Comparison of ENCODE assay signal across 30 cellular contexts in genomic region chr17:28740406-28741357, GRCh38. TPM values are rescaled to one million over a fixed set of nuclear protein-coding genes. Genes with fewer than 3 reads are reported as not detected.
DNase-seq lines count a peak whose midpoint lies in the region; ATAC-seq, FAIRE-seq and TF ChIP-seq lines count a peak whose summit lies in the region.
"Had no signal": no experiment of that assay in that cellular context is flagged by ENCODE, and none has a peak within 500 bp of the region (broad histone marks: within the 10 kb centered on the region; RNA-seq: fewer than 3 reads in every experiment).

No MANE protein-coding gene starts in this region.

- H3K23ac ChIP-seq in H1 (ENCODE audit: insufficient read length), result no peak overlapping the region

- H4K8ac ChIP-seq in H1 (ENCODE audit: extremely low read depth, insufficient read depth, low read length), result peak overlapping the region; percentile 53; the same call in 1 of the 2 replicates

- no peak overlapping the region for H3K4me3 Mint-ChIP-seq in activated naive CD8-positive, alpha-beta T cell treated with anti-CD3 and anti-CD28 coated beads for 36 hours
- no peak overlapping the region for H3K4me3 Mint-ChIP-seq in activated naive CD8-positive, alpha-beta T cell treated with anti-CD3 and anti-CD28 coated beads, Interleukin-2, amount 50 U/mL, for 24 hours
- H3K4me3 Mint-ChIP-seq: activated CD4-positive, alpha-beta T cell treated with anti-CD3 and anti-CD28 coated beads, Interleukin-2, amount 10 ng/mL, durations not matched to agents 24 days and 14 days; activated T-cell treated with anti-CD3 and anti-CD28 coated beads, Interleukin-2, amount 50 U/mL, for 24 hours; endodermal cell; GM23338; HFFc6 had no signal

- no TSS peak for BruUV-seq in mammary epithelial cell (replicated peaks; lab: Mats Ljungman, UMichigan)

- H3K9me3 ChIP-seq in OCI-LY3 (ENCODE audit: insufficient read depth, low read length), result no peaks in the 10 kb centered on the region
- no peaks in the 10 kb centered on the region for H3K9me3 ChIP-seq in H1 (ENCODE audit: insufficient read depth in 2 of 2, low read depth in 1 of 2, low read length in 1 of 2)
- no peaks in the 10 kb centered on the region for H3K9me3 ChIP-seq in spleen
- peaks cover 23% of the 10 kb centered on the region for H3K9me3 ChIP-seq in mammary epithelial cell (replicated peaks; ENCODE audit: insufficient read depth, low read length)
- H3K9me3 ChIP-seq: left ventricle myocardium inferior, SJCRH30, testis, uterus had no signal

- H3K4me1 Mint-ChIP-seq in activated naive CD8-positive, alpha-beta T cell treated with anti-CD3 and anti-CD28 coated beads for 36 hours, result peaks cover 33% of the 10 kb centered on the region
- H3K4me1 Mint-ChIP-seq in activated naive CD8-positive, alpha-beta T cell treated with anti-CD3 and anti-CD28 coated beads, Interleukin-2, amount 50 U/mL, for 24 hours, result peaks cover 56% of the 10 kb centered on the region

- no peak overlapping the region for H3K14ac ChIP-seq in H1 (ENCODE audit: insufficient read length)

- TF ChIP-seq EP300 in H1 (IDR thresholded peaks at IDR 0.05; ENCODE audit: borderline replicate concordance in 1 of 2, low read depth in 2 of 2, low read length in 2 of 2), result no peak

- H4K20me1 ChIP-seq in OCI-LY3 (ENCODE audit: insufficient read depth, low read length), result peaks cover 11% of the 10 kb centered on the region
- peaks cover 0 to 4% of the 10 kb centered on the region in 2 experiments for H4K20me1 ChIP-seq in H1 (replicated peaks in 1 of 2; ENCODE audit: control insufficient read depth in 1 of 2, insufficient read depth in 2 of 2, low read length in 2 of 2)
- no peaks in the 10 kb centered on the region for H4K20me1 ChIP-seq in mammary epithelial cell (ENCODE audit: insufficient read depth, low read length)

- no peak overlapping the region for H2BK120ac ChIP-seq in H1 (replicated peaks; ENCODE audit: low read depth, low read length)

- H4K5ac ChIP-seq in H1 (ENCODE audit: insufficient read length, low read depth, low read length), result no peak overlapping the region

- in situ Hi-C loops in mammary epithelial cell (cut with MboI; ENCODE audit: low sequenced_read_pairs in 2 of 2), result loop anchor here in 1 of 2 donors (25.0 kb wide), 1 partner anchor 372 kb away; no protein-coding TSS in a partner anchor

- peaks cover 4% of the 10 kb centered on the region for H3K9me3 Mint-ChIP-seq in activated naive CD8-positive, alpha-beta T cell treated with anti-CD3 and anti-CD28 coated beads for 36 hours
- peaks cover 3% of the 10 kb centered on the region for H3K9me3 Mint-ChIP-seq in activated naive CD8-positive, alpha-beta T cell treated with anti-CD3 and anti-CD28 coated beads, Interleukin-2, amount 50 U/mL, for 24 hours
- H3K9me3 Mint-ChIP-seq: activated CD4-positive, alpha-beta T cell treated with anti-CD3 and anti-CD28 coated beads, Interleukin-2, amount 10 ng/mL, durations not matched to agents 24 days and 14 days; endodermal cell; GM23338; naive thymus-derived CD8-positive, alpha-beta T cell had no signal

- no peak overlapping the region for H4K91ac ChIP-seq in H1 (replicated peaks; ENCODE audit: insufficient read length, low read length)

- H3K79me2 ChIP-seq in OCI-LY3 (ENCODE audit: low read length) (peaks cover 44% of the 10 kb centered on the region), H1 (ENCODE audit: control insufficient read depth in 1 of 2, insufficient read depth in 2 of 2, low read length in 2 of 2) (peaks cover 10 to 14% of the 10 kb centered on the region in 2 experiments), mammary epithelial cell (ENCODE audit: insufficient read depth, low read length) (peaks cover 18% of the 10 kb centered on the region)

- H3K36me3 Mint-ChIP-seq in activated naive CD8-positive, alpha-beta T cell treated with anti-CD3 and anti-CD28 coated beads for 36 hours, result peaks cover 67% of the 10 kb centered on the region
- H3K36me3 Mint-ChIP-seq in activated naive CD8-positive, alpha-beta T cell treated with anti-CD3 and anti-CD28 coated beads, Interleukin-2, amount 50 U/mL, for 24 hours (ENCODE audit: low read depth), result peaks cover 24% of the 10 kb centered on the region

- TF ChIP-seq RAD21 in H1 (IDR thresholded peaks at IDR 0.05 in 1 of 2, conservative IDR thresholded peaks at IDR 0.05 in 1 of 2; ENCODE audit: low read depth in 2 of 2, low read length in 2 of 2), result no peak

- no peak overlapping the region for H3K18ac ChIP-seq in H1 (ENCODE audit: extremely low read depth, low read length)

- peaks cover 40% of the 10 kb centered on the region for H3K36me3 ChIP-seq in OCI-LY3 (replicated peaks; ENCODE audit: low read depth, low read length)
- peaks cover 6 to 12% (median 7%) of the 10 kb centered on the region in 4 experiments; a peak in 5 of 8 replicates for H3K36me3 ChIP-seq in H1 (ENCODE audit: control insufficient read depth in 2 of 4, insufficient read depth in 4 of 4, low read length in 3 of 4)
- peaks cover 0 to 9% (median 0%) of the 10 kb centered on the region in 6 donors for H3K36me3 ChIP-seq in spleen
- H3K36me3 ChIP-seq in mammary epithelial cell (ENCODE audit: insufficient read depth, low read length), result no peaks in the 10 kb centered on the region
- H3K36me3 ChIP-seq: left ventricle myocardium inferior, uterus had no signal

- intact Hi-C loops in spleen (cut with DNase I; ENCODE audit: low total_unique reads), result no loop called here
- intact Hi-C loops in mammary epithelial cell (cut with micrococcal nuclease), result no loop called here

- H3K4me3 ChIP-seq in OCI-LY3 (ENCODE audit: low read length) (peak overlapping the region; percentile 12; the same call in 1 of the 2 replicates), H1 (ENCODE audit: extremely low read depth in 1 of 4, insufficient read depth in 2 of 4, low read depth in 3 of 4, low read length in 4 of 4) (no peak overlapping the region), spleen (peak overlapping the region in 1 of 8 donors; percentile 7), mammary epithelial cell (replicated peaks in 1 of 3; ENCODE audit: insufficient read depth in 1 of 3, low read depth in 2 of 3, low read length in 3 of 3) (no peak overlapping the region)
- H3K4me3 ChIP-seq: GM23338, left ventricle myocardium inferior, SJCRH30, testis, uterus had no signal

- H2BK15ac ChIP-seq in H1 (ENCODE audit: low read length), result peak overlapping the region; percentile 88; the same call in 1 of the 2 replicates

- H3K27ac Mint-ChIP-seq in activated naive CD8-positive, alpha-beta T cell treated with anti-CD3 and anti-CD28 coated beads for 36 hours, result peak overlapping the region; percentile 54
- no peak overlapping the region for H3K27ac Mint-ChIP-seq in activated naive CD8-positive, alpha-beta T cell treated with anti-CD3 and anti-CD28 coated beads, Interleukin-2, amount 50 U/mL, for 24 hours
- H3K27ac Mint-ChIP-seq: endodermal cell, GM23338, HFFc6 had no signal

- no peak for FAIRE-seq in H1 (lab: Jason Lieb, UNC)
- FAIRE-seq: RCC 7860 had no signal

- dilution Hi-C loops in mammary epithelial cell (cut with HindIII; ENCODE audit: low sequenced_read_pairs), result no loop called here

- TF ChIP-seq POLR2A in H1 (IDR thresholded peaks at IDR 0.05; ENCODE audit: control extremely low read depth in 1 of 2, low read depth in 2 of 2, low read length in 2 of 2), result no peak
- no peak for TF ChIP-seq POLR2A in spleen (IDR thresholded peaks at IDR 0.05)

- CTCF ChIA-PET in H1 (lab: Charles Lee; ENCODE audit: partially characterized antibody) (interaction anchor here (0.8 to 5.6 kb wide), 5 partner anchors 10 to 108 kb away, joined by 3 to 70 read pairs (median 9); partner anchors contain the start of genes NEK8 and TLCD1), mammary epithelial cell (lab: Charles Lee; ENCODE audit: low non-redundant PET) (no interaction called here)

- POLR2A ChIA-PET in H1 (lab: Charles Lee; ENCODE audit: partially characterized antibody), result interaction anchor here (0.7 to 15.3 kb wide), 6 partner anchors 14 to 196 kb away, joined by 3 to 813 read pairs (median 3); partner anchors contain the start of genes FLOT2, NEK8, RPL23A and TLCD1

- H3K23me2 ChIP-seq in H1 (ENCODE audit: low read depth, low read length), result peaks cover 15% of the 10 kb centered on the region; the same call in 1 of the 2 replicates

- no peak overlapping the region for H3K56ac ChIP-seq in H1 (replicated peaks; ENCODE audit: insufficient read length, low read depth, low read length)

- peak overlapping the region; percentile 94 for H3K27ac ChIP-seq in OCI-LY3 (ENCODE audit: low read length)
- no peak overlapping the region for H3K27ac ChIP-seq in H1 (ENCODE audit: low read depth, low read length)
- H3K27ac ChIP-seq in spleen, result peak overlapping the region in 6 of 8 donors; percentile 20 to 96 (median 94)
- H3K27ac ChIP-seq in mammary epithelial cell (ENCODE audit: insufficient read depth, low read depth, low read length), result no peak overlapping the region
- H3K27ac ChIP-seq: left ventricle myocardium inferior, SJCRH30, testis, uterus had no signal

- H3K9ac ChIP-seq in OCI-LY3 (ENCODE audit: low read length), result peak overlapping the region; percentile 99
- H3K9ac ChIP-seq in H1 (replicated peaks in 1 of 4; ENCODE audit: extremely low read depth in 1 of 4, low read depth in 3 of 4, low read length in 3 of 4), result no peak overlapping the region
- no peak overlapping the region for H3K9ac ChIP-seq in mammary epithelial cell (ENCODE audit: insufficient read depth, low read length)

- H3K27me3 ChIP-seq in OCI-LY3 (ENCODE audit: low read depth, low read length), result no peaks in the 10 kb centered on the region
- H3K27me3 ChIP-seq in H1 (replicated peaks in 1 of 4; ENCODE audit: control insufficient read depth in 3 of 4, extremely low read depth in 1 of 4, insufficient read depth in 3 of 4, low read length in 3 of 4), result no peaks in the 10 kb centered on the region
- peaks cover 0 to 14% (median 0%) of the 10 kb centered on the region in 7 donors for H3K27me3 ChIP-seq in spleen (replicated peaks in 1 of 7)
- H3K27me3 ChIP-seq in mammary epithelial cell (ENCODE audit: insufficient read depth, low read length), result no peaks in the 10 kb centered on the region
- H3K27me3 ChIP-seq: SJCRH30, testis, uterus had no signal

- H3K27me3 Mint-ChIP-seq in activated naive CD8-positive, alpha-beta T cell treated with anti-CD3 and anti-CD28 coated beads for 36 hours, result no peaks in the 10 kb centered on the region
- H3K27me3 Mint-ChIP-seq in activated naive CD8-positive, alpha-beta T cell treated with anti-CD3 and anti-CD28 coated beads, Interleukin-2, amount 50 U/mL, for 24 hours, result no peaks in the 10 kb centered on the region
- H3K27me3 Mint-ChIP-seq: activated CD4-positive, alpha-beta T cell treated with anti-CD3 and anti-CD28 coated beads, Interleukin-2, amount 10 ng/mL, durations not matched to agents 24 days and 14 days; activated T-cell treated with anti-CD3 and anti-CD28 coated beads, Interleukin-2, amount 50 U/mL, for 24 hours; naive thymus-derived CD8-positive, alpha-beta T cell had no signal

- no peak overlapping the region for H2BK20ac ChIP-seq in H1 (ENCODE audit: low read length)

- DNase-seq in activated naive CD8-positive, alpha-beta T cell treated with anti-CD3 and anti-CD28 coated beads for 36 hours, result no peak
- no peak for DNase-seq in activated naive CD8-positive, alpha-beta T cell treated with anti-CD3 and anti-CD28 coated beads, Interleukin-2, amount 50 U/mL, for 24 hours
- no peak for DNase-seq in H1 (ENCODE audit: low read depth in 1 of 2, low spot score in 2 of 2)
- DNase-seq in spleen, result peak; percentile 69
- DNase-seq in DMS153 treated with DMSO at 0.1 percent for 48 hours (lab: John Stamatoyannopoulos, UW; ENCODE audit: unreplicated experiment), result no peak
- no peak for DNase-seq in mammary epithelial cell
- DNase-seq: 8988T; activated T-cell treated with anti-CD3 and anti-CD28 coated beads, Interleukin-2, amount 50 U/mL, for 24 hours; caudate nucleus; DND-41; endodermal cell; HFFc6; left ventricle myocardium inferior; NCI-H1417; NCI-H2081; NCI-H226; NCI-H69; stimulated activated CD4-positive, alpha-beta T cell treated with anti-CD3 and anti-CD28 coated beads, Interleukin-15, amount 100 ng/mL, for 24 hours; stimulated activated naive CD4-positive, alpha-beta T cell; T1000; testis; uterus had no signal

- no peak for TF ChIP-seq CTCF in OCI-LY3 (IDR thresholded peaks at IDR 0.05; ENCODE audit: low read depth, low read length)
- TF ChIP-seq CTCF in H1 (IDR thresholded peaks at IDR 0.05; ENCODE audit: control extremely low read depth in 1 of 3, insufficient read depth in 1 of 3, low read depth in 1 of 3, low read length in 3 of 3), result no peak
- no peak for TF ChIP-seq CTCF in spleen (IDR thresholded peaks at IDR 0.05 in 8 of 11, conservative IDR thresholded peaks at IDR 0.05 in 3 of 11)
- no peak for TF ChIP-seq CTCF in mammary epithelial cell (conservative IDR thresholded peaks at IDR 0.05 in 1 of 2, IDR thresholded peaks at IDR 0.05 in 1 of 2; ENCODE audit: extremely low read depth in 1 of 2, insufficient read depth in 1 of 2, low read depth in 1 of 2, low read length in 2 of 2)

- H2AFZ ChIP-seq in OCI-LY3 (ENCODE audit: low read depth, low read length) (no peak overlapping the region), H1 (ENCODE audit: low read length) (no peak overlapping the region), mammary epithelial cell (ENCODE audit: low read depth, low read length) (no peak overlapping the region)
- H2AFZ ChIP-seq: GM23338 had no signal

- WGBS in H1 (ENCODE audit: extremely low coverage in 1 of 2, insufficient coverage in 1 of 2, insufficient read length in 1 of 2, insufficient replicate concordance in 2 of 2, low coverage in 1 of 2, low lambda C conversion rate in 2 of 2, missing lambda C conversion rate in 1 of 2), 2 experiments, result 92% methylated on average over 10 of the region's 10 CpGs; no CpG with 5 or more reads in 1 of the 2 experiments
- 47 to 79% (median 72%) methylated on average over 10 of the region's 10 CpGs for WGBS in spleen, 5 donors
- 69% methylated on average over 9 of the region's 10 CpGs for WGBS in mammary epithelial cell (ENCODE audit: low coverage, missing lambda C conversion rate)

- H3K4me2 ChIP-seq in OCI-LY3 (ENCODE audit: low read length), result peak overlapping the region; percentile 95
- no peak overlapping the region for H3K4me2 ChIP-seq in H1 (ENCODE audit: insufficient read depth in 1 of 2, low read depth in 2 of 2, low read length in 2 of 2)
- H3K4me2 ChIP-seq in mammary epithelial cell (ENCODE audit: insufficient read depth, low read depth, low read length), result no peak overlapping the region
- H3K4me2 ChIP-seq: GM23338 had no signal

- H3K79me1 ChIP-seq in H1 (ENCODE audit: low read depth, low read length), result 0 out of 2 replicates have a peak, but pooled peaks cover 2% of the 10 kb centered on the region

- no peak for ATAC-seq in activated naive CD8-positive, alpha-beta T cell treated with anti-CD3 and anti-CD28 coated beads, Interleukin-2, amount 50 U/mL, for 24 hours
- no peak for ATAC-seq in GM19351 (IDR thresholded peaks at IDR 0.05; ENCODE audit: unreplicated experiment)
- ATAC-seq: esophagus mucosa; GM23338; naive thymus-derived CD8-positive, alpha-beta T cell had no signal

- no peak overlapping the region for H3K4ac ChIP-seq in H1 (replicated peaks; ENCODE audit: insufficient read length, low read depth, low read length)

- H3K4me1 ChIP-seq in OCI-LY3 (ENCODE audit: low read length) (peaks cover 65% of the 10 kb centered on the region), H1 (replicated peaks in 1 of 4; ENCODE audit: control insufficient read depth in 3 of 4, insufficient read depth in 4 of 4, low read length in 3 of 4) (peaks cover 0 to 5% (median 3%) of the 10 kb centered on the region in 4 experiments; a peak in 5 of 7 replicates), spleen (peaks cover 10 to 85% (median 71%) of the 10 kb centered on the region in 6 donors), mammary epithelial cell (ENCODE audit: insufficient read depth, low read length) (peaks cover 5% of the 10 kb centered on the region)

- peak overlapping the region; percentile 75; the same call in 1 of the 2 replicates for H2BK12ac ChIP-seq in H1 (ENCODE audit: low read depth, low read length)

- peak overlapping the region; percentile 52; the same call in 1 of the 2 replicates for H2BK5ac ChIP-seq in H1 (ENCODE audit: low read depth, low read length)

- no peak overlapping the region for H2AK5ac ChIP-seq in H1 (ENCODE audit: low read depth, low read length)

RNA-seq across cellular contexts. Expression of gene TRAF4, which starts 3.1 kb away (rescaled TPM):
- 100 to 1,000 TPM; 219 to 221 TPM for total RNA-seq in activated naive CD8-positive, alpha-beta T cell treated with anti-CD3 and anti-CD28 coated beads for 36 hours
- 167 TPM in 2 replicates for total RNA-seq in H1 (2021; fragmentation: NEBNext Ultra II Directional; extraction: Animal tissue kit (Norgen Biotek cat#: 25700))
- polyA plus RNA-seq in H1 (2011; rRNA removed) (170 and 282 TPM in 2 replicates), spleen (10 to 100 TPM; 24.8 to 38.1 (median 35.6) TPM), mammary epithelial cell (85.3 TPM)
- 199 TPM for polyA plus RNA-seq in H1 (2011; cell fraction: cytosol; rRNA removed)
- 535 TPM for polyA plus RNA-seq in H1 (2011; cell fraction: nucleus; rRNA removed)
- polyA plus RNA-seq in H1 (2012, experiment 1 of 2), result 73.4 to 130 TPM (median 126 TPM) in 4 replicates
- 133 TPM for polyA plus RNA-seq in H1 (2012, experiment 2 of 2)
- polyA plus RNA-seq in H1 (2013, experiment 1 of 2), result 141 TPM
- 132 TPM for polyA plus RNA-seq in H1 (2013, experiment 2 of 2)
- 127 and 172 TPM in 2 replicates for polyA minus RNA-seq in H1 (2011; rRNA and poly(A)+ RNA removed)
- polyA minus RNA-seq in H1 (2011; cell fraction: cytosol; rRNA and poly(A)+ RNA removed), result 127 TPM
- 288 TPM for polyA minus RNA-seq in H1 (2011; cell fraction: nucleus; rRNA and poly(A)+ RNA removed)
- total RNA-seq in spleen (10 to 100 TPM; 19.8 to 75.5 (median 32.7) TPM), mammary epithelial cell (100 to 1,000 TPM in 1 of 2 donors, 10 to 100 TPM in 1; 50.5 to 147 TPM)
- polyA minus RNA-seq in mammary epithelial cell, result 133 TPM

RNA-seq across cellular contexts. Expression of gene NEK8, which starts 12.1 kb away (rescaled TPM):
- total RNA-seq in activated naive CD8-positive, alpha-beta T cell treated with anti-CD3 and anti-CD28 coated beads for 36 hours, result 1 to 10 TPM; 4.8 to 5.6 TPM
- total RNA-seq in H1 (2021; fragmentation: NEBNext Ultra II Directional; extraction: Animal tissue kit (Norgen Biotek cat#: 25700)), result 14.9 and 16.8 TPM in 2 replicates
- polyA plus RNA-seq in H1 (2011; rRNA removed) (23.3 and 23.4 TPM in 2 replicates), spleen (10 to 100 TPM in 1 of 3 donors, 1 to 10 TPM in 2; 7.3 to 14.3 (median 7.7) TPM), mammary epithelial cell (4.6 TPM)
- polyA plus RNA-seq in H1 (2011; cell fraction: cytosol; rRNA removed), result 30.0 TPM
- 57.5 TPM for polyA plus RNA-seq in H1 (2011; cell fraction: nucleus; rRNA removed)
- polyA plus RNA-seq in H1 (2012, experiment 1 of 2), result 19.9 to 22.9 TPM (median 20.6 TPM) in 4 replicates
- 12.2 TPM for polyA plus RNA-seq in H1 (2012, experiment 2 of 2)
- polyA plus RNA-seq in H1 (2013, experiment 1 of 2), result 12.7 TPM
- polyA plus RNA-seq in H1 (2013, experiment 2 of 2), result 10.6 TPM
- polyA minus RNA-seq in H1 (2011; rRNA and poly(A)+ RNA removed), result 57.7 and 64.5 TPM in 2 replicates
- 11.2 TPM for polyA minus RNA-seq in H1 (2011; cell fraction: cytosol; rRNA and poly(A)+ RNA removed)
- polyA minus RNA-seq in H1 (2011; cell fraction: nucleus; rRNA and poly(A)+ RNA removed), result 46.1 TPM
- total RNA-seq in spleen (10 to 100 TPM in 6 of 7 donors, 1 to 10 TPM in 1; 8.9 to 17.6 (median 12.8) TPM), mammary epithelial cell (1 to 10 TPM; 5.5 to 7.0 TPM)
- 2.6 TPM for polyA minus RNA-seq in mammary epithelial cell

RNA-seq across cellular contexts. Expression of gene TLCD1, which starts 14.6 kb away (rescaled TPM):
- 10 to 100 TPM; 15.5 to 17.8 TPM for total RNA-seq in activated naive CD8-positive, alpha-beta T cell treated with anti-CD3 and anti-CD28 coated beads for 36 hours
- total RNA-seq in H1 (2021; fragmentation: NEBNext Ultra II Directional; extraction: Animal tissue kit (Norgen Biotek cat#: 25700)), result 40.7 and 45.3 TPM in 2 replicates
- polyA plus RNA-seq in H1 (2011; rRNA removed) (101 and 128 TPM in 2 replicates), spleen (1 to 10 TPM; 2.3 to 3.5 (median 2.4) TPM), mammary epithelial cell (19.8 TPM)
- 68.5 TPM for polyA plus RNA-seq in H1 (2011; cell fraction: cytosol; rRNA removed)
- 49.5 TPM for polyA plus RNA-seq in H1 (2011; cell fraction: nucleus; rRNA removed)
- 52.1 to 60.3 TPM (median 56.3 TPM) in 4 replicates for polyA plus RNA-seq in H1 (2012, experiment 1 of 2)
- polyA plus RNA-seq in H1 (2012, experiment 2 of 2), result 75.5 TPM
- polyA plus RNA-seq in H1 (2013, experiment 1 of 2), result 78.2 TPM
- polyA plus RNA-seq in H1 (2013, experiment 2 of 2), result 86.3 TPM
- 56.0 and 64.2 TPM in 2 replicates for polyA minus RNA-seq in H1 (2011; rRNA and poly(A)+ RNA removed)
- polyA minus RNA-seq in H1 (2011; cell fraction: cytosol; rRNA and poly(A)+ RNA removed), result 19.7 TPM
- polyA minus RNA-seq in H1 (2011; cell fraction: nucleus; rRNA and poly(A)+ RNA removed), result 40.5 TPM
- total RNA-seq in spleen (1 to 10 TPM in 5 of 7 donors, under 1 TPM in 1, not detected in 1; 0.97 to 2.6 (median 2.0) TPM), mammary epithelial cell (10 to 100 TPM in 1 of 2 donors, 1 to 10 TPM in 1; 4.7 to 16.7 TPM)
- 10.1 TPM for polyA minus RNA-seq in mammary epithelial cell

RNA-seq across cellular contexts. Expression of gene RPL23A, which starts 20.9 kb away (rescaled TPM):
- total RNA-seq in activated naive CD8-positive, alpha-beta T cell treated with anti-CD3 and anti-CD28 coated beads for 36 hours, result 1,000 to 10,000 TPM; 2,447 to 2,533 TPM
- 2,145 and 2,163 TPM in 2 replicates for total RNA-seq in H1 (2021; fragmentation: NEBNext Ultra II Directional; extraction: Animal tissue kit (Norgen Biotek cat#: 25700))
- 884 and 1,227 TPM in 2 replicates for polyA plus RNA-seq in H1 (2011; rRNA removed)
- 1,258 TPM for polyA plus RNA-seq in H1 (2011; cell fraction: cytosol; rRNA removed)
- 306 TPM for polyA plus RNA-seq in H1 (2011; cell fraction: nucleus; rRNA removed)
- 2,135 to 2,354 TPM (median 2,206 TPM) in 4 replicates for polyA plus RNA-seq in H1 (2012, experiment 1 of 2)
- 1,447 TPM for polyA plus RNA-seq in H1 (2012, experiment 2 of 2)
- polyA plus RNA-seq in H1 (2013, experiment 1 of 2), result 3,898 TPM
- 3,934 TPM for polyA plus RNA-seq in H1 (2013, experiment 2 of 2)
- polyA minus RNA-seq in H1 (2011; rRNA and poly(A)+ RNA removed), result 698 and 961 TPM in 2 replicates
- 469 TPM for polyA minus RNA-seq in H1 (2011; cell fraction: cytosol; rRNA and poly(A)+ RNA removed)
- 493 TPM for polyA minus RNA-seq in H1 (2011; cell fraction: nucleus; rRNA and poly(A)+ RNA removed)
- total RNA-seq in spleen, result 1,000 to 10,000 TPM in 4 of 7 donors, 100 to 1,000 TPM in 3; 571 to 2,010 (median 1,472) TPM
- 1,000 to 10,000 TPM; 2,562 to 3,144 (median 3,044) TPM for polyA plus RNA-seq in spleen
- 1,000 to 10,000 TPM in 1 of 2 donors, 100 to 1,000 TPM in 1; 335 to 1,232 TPM for total RNA-seq in mammary epithelial cell
- polyA plus RNA-seq in mammary epithelial cell, result 685 TPM
- polyA minus RNA-seq in mammary epithelial cell, result 785 TPM

RNA-seq across cellular contexts. Expression of gene RAB34, which starts 23.0 kb away (rescaled TPM):
- total RNA-seq in activated naive CD8-positive, alpha-beta T cell treated with anti-CD3 and anti-CD28 coated beads for 36 hours, result 1 to 10 TPM; 7.6 to 8.2 TPM
- 236 and 237 TPM in 2 replicates for total RNA-seq in H1 (2021; fragmentation: NEBNext Ultra II Directional; extraction: Animal tissue kit (Norgen Biotek cat#: 25700))
- polyA plus RNA-seq in H1 (2011; rRNA removed) (305 and 317 TPM in 2 replicates), spleen (10 to 100 TPM; 45.6 to 59.5 (median 56.6) TPM), mammary epithelial cell (176 TPM)
- polyA plus RNA-seq in H1 (2011; cell fraction: cytosol; rRNA removed), result 271 TPM
- polyA plus RNA-seq in H1 (2011; cell fraction: nucleus; rRNA removed), result 400 TPM
- polyA plus RNA-seq in H1 (2012, experiment 1 of 2), result 251 to 292 TPM (median 264 TPM) in 4 replicates
- 494 TPM for polyA plus RNA-seq in H1 (2012, experiment 2 of 2)
- 193 TPM for polyA plus RNA-seq in H1 (2013, experiment 1 of 2)
- 187 TPM for polyA plus RNA-seq in H1 (2013, experiment 2 of 2)
- 277 and 302 TPM in 2 replicates for polyA minus RNA-seq in H1 (2011; rRNA and poly(A)+ RNA removed)
- polyA minus RNA-seq in H1 (2011; cell fraction: cytosol; rRNA and poly(A)+ RNA removed), result 114 TPM
- polyA minus RNA-seq in H1 (2011; cell fraction: nucleus; rRNA and poly(A)+ RNA removed), result 81.9 TPM
- total RNA-seq in spleen (100 to 1,000 TPM in 1 of 7 donors, 10 to 100 TPM in 6; 31.4 to 111 (median 49.4) TPM), mammary epithelial cell (10 to 100 TPM; 68.2 to 83.4 TPM)
- polyA minus RNA-seq in mammary epithelial cell, result 135 TPM

Comparison
In these comparisons a context has a peak if more than half of its experiments do, and no peak if none do; other contexts are left out.
1. H3K27ac ChIP-seq: peak in OCI-LY3 (single experiment) and spleen (6 of 8); none in H1 (single experiment) and mammary epithelial cell (single experiment).